ENCODE assay signal across 8 cellular contexts in genomic region chr2:62197609-62198236, GRCh38. TPM values are rescaled to one million over a fixed set of nuclear protein-coding genes. Genes with fewer than 3 reads are reported as not detected.
DNase-seq lines count a peak whose midpoint lies in the region; ATAC-seq lines count a peak whose summit lies in the region.

No MANE protein-coding gene starts in this region.

- peak; percentile 12 to 20 for DNase-seq in activated CD4-positive, alpha-beta T cell treated with anti-CD3 and anti-CD28 coated beads for 4 hours
- no peak for DNase-seq in activated CD4-positive, alpha-beta T cell treated with anti-CD3 and anti-CD28 coated beads for 1 hour
- peak; percentile 54 for DNase-seq in SW480 (ENCODE audit: low spot score)
- DNase-seq in ecto neural progenitor cell (ENCODE audit: low spot score), result peak; percentile 84
- peak; percentile 19 to 23 for DNase-seq in lung microvascular endothelial cell (ENCODE audit: low read depth in 2 of 2)
- peak; percentile 39 for DNase-seq in superior temporal gyrus (ENCODE audit: extremely low spot score)
- no peak for DNase-seq in NCI-H2029 (lab: John Stamatoyannopoulos, UW)

- no peak for ATAC-seq in HG03135 (IDR thresholded peaks at IDR 0.05; ENCODE audit: unreplicated experiment)

RNA-seq across cellular contexts. Expression of gene B3GNT2, which starts 1.8 kb away (rescaled TPM):
- total RNA-seq in lung microvascular endothelial cell, result 15.9 and 17.3 TPM in 2 replicates

Comparison
In these comparisons a context has a peak if more than half of its experiments do, and no peak if none do; other contexts are left out.
1. DNase-seq: peak in activated CD4-positive, alpha-beta T cell treated with anti-CD3 and anti-CD28 coated beads for 4 hours (2 of 2), SW480 (single experiment), ecto neural progenitor cell (single experiment), lung microvascular endothelial cell (2 of 2) and superior temporal gyrus (single experiment); none in activated CD4-positive, alpha-beta T cell treated with anti-CD3 and anti-CD28 coated beads for 1 hour (single experiment) and NCI-H2029 (single experiment).